1 cellular context compared by ENCODE assay signal in the genomic region with DNA sequence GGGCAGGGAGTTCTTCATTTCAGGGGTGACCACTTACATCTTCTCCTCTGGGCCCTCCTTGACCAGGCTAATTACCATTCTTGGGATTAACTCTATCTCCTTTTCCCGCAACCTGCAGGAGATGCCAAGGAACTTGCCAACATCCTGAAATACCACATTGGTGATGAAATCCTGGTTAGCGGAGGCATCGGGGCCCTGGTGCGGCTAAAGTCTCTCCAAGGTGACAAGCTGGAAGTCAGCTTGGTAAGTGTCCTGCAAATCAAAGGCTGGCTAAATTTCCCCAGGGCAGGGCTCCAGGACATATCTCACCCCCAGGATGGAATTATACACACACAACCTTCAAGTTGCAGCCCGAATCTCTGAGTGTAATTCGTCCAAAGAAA.
TF ChIP-seq lines count a peak whose summit lies in the region.

No MANE protein-coding gene starts in this region.

TF ChIP-seq in endothelial cell of umbilical vein, 7 proteins besides CTCF, POLR2A, EP300 and RAD21:
- TF ChIP-seq, protein P1, sequence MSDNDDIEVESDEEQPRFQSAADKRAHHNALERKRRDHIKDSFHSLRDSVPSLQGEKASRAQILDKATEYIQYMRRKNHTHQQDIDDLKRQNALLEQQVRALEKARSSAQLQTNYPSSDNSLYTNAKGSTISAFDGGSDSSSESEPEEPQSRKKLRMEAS (IDR thresholded peaks at IDR 0.05; ENCODE audit: insufficient read depth, insufficient read length), result no peak
